ENCODE assay signal across 8 cellular contexts in the genomic region with DNA sequence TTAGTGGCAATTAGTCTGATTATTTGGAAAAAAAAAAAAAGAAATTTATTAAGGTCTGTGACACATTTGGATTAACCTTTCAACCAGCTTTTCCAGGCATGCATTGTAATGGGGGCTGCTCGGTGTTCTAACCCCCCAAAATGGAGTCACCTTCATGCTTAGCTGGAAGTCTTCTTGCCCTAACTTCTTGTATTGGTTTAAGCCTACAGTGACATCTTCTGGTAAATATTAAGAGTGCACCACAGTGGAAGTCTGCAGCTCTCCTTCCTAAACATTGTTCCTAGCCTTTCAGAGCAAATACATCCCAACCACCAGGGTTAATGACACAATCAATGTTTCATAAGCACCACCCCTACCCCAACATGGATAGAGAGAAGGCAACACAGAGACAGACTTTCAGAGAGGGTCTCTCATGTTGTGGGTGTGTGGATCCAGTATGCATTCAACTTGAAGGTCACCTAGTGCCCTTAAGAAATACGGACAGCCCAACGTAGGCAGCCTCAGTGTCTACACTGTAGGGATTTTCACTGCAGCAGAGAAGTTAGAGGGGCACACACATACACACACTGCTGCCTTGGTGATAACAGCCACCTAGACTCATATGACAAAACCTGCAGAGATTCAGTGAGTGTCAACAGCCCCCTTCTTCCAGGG.
DNase-seq lines count a peak whose midpoint lies in the region; ATAC-seq and TF ChIP-seq lines count a peak whose summit lies in the region.

No MANE protein-coding gene starts in this region.

- intact Hi-C loops in Panc1 (cut with micrococcal nuclease; ENCODE audit: unreplicated experiment), result loop anchor here (2.0 kb wide), 1 partner anchor 403 kb away; no protein-coding TSS in a partner anchor

- H3K27ac ChIP-seq in Panc1 (ENCODE audit: low read length), result no peak overlapping the region

- no peak overlapping the region for H3K4me3 ChIP-seq in Panc1 (ENCODE audit: low read depth in 2 of 2, low read length in 2 of 2)

- H3K27me3 ChIP-seq in Panc1 (ENCODE audit: control insufficient read depth, insufficient read depth, low read length), result peaks cover 20% of the 10 kb centered on the region

- BruUV-seq in Panc1 (replicated peaks; lab: Mats Ljungman, UMichigan), result no TSS peak

- H3K4me1 ChIP-seq in Panc1 (ENCODE audit: control insufficient read depth, insufficient read depth, low read length), result no peaks in the 10 kb centered on the region

- DNase-seq in NCI-H510A treated with DMSO at 0.1 percent for 48 hours (lab: John Stamatoyannopoulos, UW), result peak; percentile 16
- no peak for DNase-seq in NCI-H510A (lab: John Stamatoyannopoulos, UW)
- DNase-seq in HFFc6, result peak; percentile 10
- peak; percentile 30 for DNase-seq in Panc1 (ENCODE audit: low read depth, low spot score)
- peak; percentile 43 for DNase-seq in fibroblast of peridontal ligament (ENCODE audit: extremely low read depth)
- DNase-seq in renal cortical epithelial cell (ENCODE audit: low read depth), result peak; percentile 45
- DNase-seq in stimulated activated CD4-positive, alpha-beta T cell treated with anti-CD3 and anti-CD28 coated beads, Interleukin-15, amount 100 ng/mL, for 24 hours, result no peak
- no peak for DNase-seq in activated CD8-positive, alpha-beta memory T cell treated with anti-CD3 and anti-CD28 coated beads for 24 hours

- no peaks in the 10 kb centered on the region for H3K36me3 ChIP-seq in Panc1 (ENCODE audit: control insufficient read depth, insufficient read depth, low read length)

- no peak overlapping the region for H3K27ac Mint-ChIP-seq in HFFc6

- POLR2A ChIA-PET in Panc1 (lab: Charles Lee), result no interaction called here

- no peaks in the 10 kb centered on the region for H3K9me3 ChIP-seq in Panc1 (ENCODE audit: control insufficient read depth, insufficient read depth, low read depth, low read length)

- H3K4me1 Mint-ChIP-seq in HFFc6 (ENCODE audit: low read depth), result no peaks in the 10 kb centered on the region

- in situ Hi-C loops in Panc1 (cut with HindIII; ENCODE audit: low pct_unique_long_range_greater_than_20kb, low sequenced_read_pairs), result no loop called here

- 0 out of 2 replicates have a peak, but pooled peaks cover 2% of the 10 kb centered on the region for H3K27me3 Mint-ChIP-seq in HFFc6 (ENCODE audit: insufficient read depth)

- peak; percentile 54; the same call in 1 of the 2 replicates for TF ChIP-seq CTCF in HFFc6 (IDR thresholded peaks at IDR 0.05)
- peak; percentile 75 for TF ChIP-seq CTCF in Panc1 (IDR thresholded peaks at IDR 0.05)

- H3K9me3 Mint-ChIP-seq in HFFc6, result no peaks in the 10 kb centered on the region

- peak; percentile 81 for ATAC-seq in Panc1

- H3K4me3 Mint-ChIP-seq in HFFc6, result no peak overlapping the region

- H3K36me3 Mint-ChIP-seq in HFFc6 (ENCODE audit: low read depth), result no peaks in the 10 kb centered on the region

- CTCF ChIA-PET in Panc1 (lab: Charles Lee), result interaction anchor here (0.7 to 1.4 kb wide), 7 partner anchors 9 to 550 kb away, joined by 3 to 10 read pairs (median 4); no protein-coding TSS in a partner anchor

Comparison
In these comparisons a context has a peak if more than half of its experiments do, and no peak if none do; other contexts are left out.
1. DNase-seq: peak in NCI-H510A treated with DMSO at 0.1 percent for 48 hours (single experiment), HFFc6 (single experiment), Panc1 (single experiment), fibroblast of peridontal ligament (single experiment) and renal cortical epithelial cell (single experiment); none in NCI-H510A (single experiment), stimulated activated CD4-positive, alpha-beta T cell treated with anti-CD3 and anti-CD28 coated beads, Interleukin-15, amount 100 ng/mL, for 24 hours (single experiment) and activated CD8-positive, alpha-beta memory T cell treated with anti-CD3 and anti-CD28 coated beads for 24 hours (single experiment).